1 cellular context compared by ENCODE assay signal in the genomic region with DNA sequence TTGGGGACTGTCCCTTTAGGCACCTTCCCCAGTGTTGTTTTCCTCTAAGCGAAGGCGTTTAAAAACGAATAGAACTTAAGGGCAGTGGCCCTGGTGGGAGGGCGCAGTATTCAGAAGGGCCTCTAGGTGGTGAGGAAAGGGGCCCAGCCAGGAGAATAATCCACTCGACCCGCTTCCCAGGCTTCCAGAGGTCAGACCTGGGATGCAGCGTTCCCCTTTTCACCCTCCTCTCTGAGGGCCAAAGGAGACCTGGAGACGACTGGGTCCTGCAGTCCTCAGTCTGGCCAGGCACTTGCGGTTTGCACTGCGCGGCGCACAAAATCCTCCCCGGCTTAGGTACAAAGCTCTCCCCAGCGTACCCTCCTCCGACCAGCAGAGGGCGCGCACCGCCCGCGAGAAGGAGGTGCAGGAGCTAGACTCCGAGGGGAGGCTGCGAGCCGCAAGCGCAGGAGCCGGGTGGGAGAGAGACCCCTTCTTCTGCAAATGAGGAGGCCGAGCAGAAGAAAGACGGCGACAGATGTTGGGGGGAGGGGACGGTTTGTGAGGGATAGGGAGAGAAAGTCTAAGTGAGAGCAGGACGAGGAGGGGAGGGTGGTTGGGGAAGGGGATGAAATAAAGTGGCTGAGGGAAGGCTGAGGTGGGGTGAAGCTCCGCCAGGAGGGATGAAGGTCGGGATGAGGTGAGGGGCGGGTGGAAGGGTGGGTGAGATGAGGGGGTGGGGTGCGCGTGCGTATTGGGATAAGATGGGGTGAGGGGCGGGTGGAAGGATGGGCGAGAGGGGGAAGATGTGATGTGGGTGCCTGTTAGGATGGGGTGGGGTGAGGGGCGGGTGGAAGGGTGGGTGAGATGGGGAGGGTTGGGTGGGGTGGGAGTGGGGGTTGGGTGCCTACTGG.
TF ChIP-seq lines count a peak whose summit lies in the region.

No MANE protein-coding gene starts in this region.

TF ChIP-seq in HepG2, 621 proteins besides CTCF, POLR2A, EP300 and RAD21 (continued from another document and continues in another):
- TF ChIP-seq, protein P1, sequence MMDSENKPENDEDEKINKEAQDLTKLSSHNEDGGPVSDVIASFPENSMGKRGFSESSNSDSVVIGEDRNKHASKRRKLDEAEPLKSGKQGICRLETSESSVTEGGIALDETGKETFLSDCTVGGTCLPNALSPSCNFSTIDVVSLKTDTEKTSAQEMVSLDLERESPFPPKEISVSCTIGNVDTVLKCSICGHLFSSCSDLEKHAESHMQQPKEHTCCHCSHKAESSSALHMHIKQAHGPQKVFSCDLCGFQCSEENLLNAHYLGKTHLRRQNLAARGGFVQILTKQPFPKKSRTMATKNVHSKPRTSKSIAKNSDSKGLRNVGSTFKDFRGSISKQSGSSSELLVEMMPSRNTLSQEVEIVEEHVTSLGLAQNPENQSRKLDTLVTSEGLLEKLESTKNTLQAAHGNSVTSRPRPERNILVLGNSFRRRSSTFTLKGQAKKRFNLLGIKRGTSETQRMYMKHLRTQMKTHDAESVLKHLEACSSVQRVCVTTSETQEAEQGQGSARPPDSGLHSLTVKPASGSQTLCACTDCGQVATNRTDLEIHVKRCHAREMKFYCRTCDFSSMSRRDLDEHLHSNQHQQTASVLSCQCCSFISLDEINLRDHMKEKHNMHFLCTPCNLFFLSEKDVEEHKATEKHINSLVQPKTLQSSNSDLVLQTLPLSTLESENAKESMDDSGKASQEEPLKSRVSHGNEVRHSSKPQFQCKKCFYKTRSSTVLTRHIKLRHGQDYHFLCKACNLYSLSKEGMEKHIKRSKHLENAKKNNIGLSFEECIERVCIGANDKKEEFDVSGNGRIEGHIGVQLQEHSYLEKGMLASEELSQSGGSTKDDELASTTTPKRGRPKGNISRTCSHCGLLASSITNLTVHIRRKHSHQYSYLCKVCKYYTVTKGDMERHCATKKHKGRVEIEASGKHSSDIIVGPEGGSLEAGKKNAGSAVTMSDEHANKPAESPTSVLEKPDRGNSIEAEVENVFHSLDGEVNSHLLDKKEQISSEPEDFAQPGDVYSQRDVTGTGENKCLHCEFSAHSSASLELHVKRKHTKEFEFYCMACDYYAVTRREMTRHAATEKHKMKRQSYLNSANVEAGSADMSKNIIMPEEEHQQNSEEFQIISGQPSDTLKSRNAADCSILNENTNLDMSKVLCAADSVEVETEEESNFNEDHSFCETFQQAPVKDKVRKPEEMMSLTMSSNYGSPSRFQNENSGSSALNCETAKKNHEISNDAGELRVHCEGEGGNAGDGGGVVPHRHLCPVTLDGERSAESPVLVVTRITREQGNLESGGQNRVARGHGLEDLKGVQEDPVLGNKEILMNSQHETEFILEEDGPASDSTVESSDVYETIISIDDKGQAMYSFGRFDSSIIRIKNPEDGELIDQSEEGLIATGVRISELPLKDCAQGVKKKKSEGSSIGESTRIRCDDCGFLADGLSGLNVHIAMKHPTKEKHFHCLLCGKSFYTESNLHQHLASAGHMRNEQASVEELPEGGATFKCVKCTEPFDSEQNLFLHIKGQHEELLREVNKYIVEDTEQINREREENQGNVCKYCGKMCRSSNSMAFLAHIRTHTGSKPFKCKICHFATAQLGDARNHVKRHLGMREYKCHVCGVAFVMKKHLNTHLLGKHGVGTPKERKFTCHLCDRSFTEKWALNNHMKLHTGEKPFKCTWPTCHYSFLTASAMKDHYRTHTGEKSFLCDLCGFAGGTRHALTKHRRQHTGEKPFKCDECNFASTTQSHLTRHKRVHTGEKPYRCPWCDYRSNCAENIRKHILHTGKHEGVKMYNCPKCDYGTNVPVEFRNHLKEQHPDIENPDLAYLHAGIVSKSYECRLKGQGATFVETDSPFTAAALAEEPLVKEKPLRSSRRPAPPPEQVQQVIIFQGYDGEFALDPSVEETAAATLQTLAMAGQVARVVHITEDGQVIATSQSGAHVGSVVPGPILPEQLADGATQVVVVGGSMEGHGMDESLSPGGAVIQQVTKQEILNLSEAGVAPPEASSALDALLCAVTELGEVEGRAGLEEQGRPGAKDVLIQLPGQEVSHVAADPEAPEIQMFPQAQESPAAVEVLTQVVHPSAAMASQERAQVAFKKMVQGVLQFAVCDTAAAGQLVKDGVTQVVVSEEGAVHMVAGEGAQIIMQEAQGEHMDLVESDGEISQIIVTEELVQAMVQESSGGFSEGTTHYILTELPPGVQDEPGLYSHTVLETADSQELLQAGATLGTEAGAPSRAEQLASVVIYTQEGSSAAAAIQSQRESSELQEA (CRISPR knock-in tag; IDR thresholded peaks at IDR 0.05; ENCODE audit: not compliant biosample characterization), result peak; percentile 70
- TF ChIP-seq ZNF660 (CRISPR knock-in tag; IDR thresholded peaks at IDR 0.05; ENCODE audit: borderline replicate concordance, low read depth), result no peak
- TF ChIP-seq ZIK1 (CRISPR knock-in tag; IDR thresholded peaks at IDR 0.05; ENCODE audit: borderline replicate concordance, low read depth), result no peak
- no peak for TF ChIP-seq HNRNPH1 (optimal IDR thresholded peaks at IDR 0.05; ENCODE audit: low read depth, low read length)
- peak; percentile 43; the same call in 1 of the 2 replicates for TF ChIP-seq FOXK1 (CRISPR knock-in tag; IDR thresholded peaks at IDR 0.05; ENCODE audit: borderline replicate concordance, low read depth)
- TF ChIP-seq, protein P2, sequence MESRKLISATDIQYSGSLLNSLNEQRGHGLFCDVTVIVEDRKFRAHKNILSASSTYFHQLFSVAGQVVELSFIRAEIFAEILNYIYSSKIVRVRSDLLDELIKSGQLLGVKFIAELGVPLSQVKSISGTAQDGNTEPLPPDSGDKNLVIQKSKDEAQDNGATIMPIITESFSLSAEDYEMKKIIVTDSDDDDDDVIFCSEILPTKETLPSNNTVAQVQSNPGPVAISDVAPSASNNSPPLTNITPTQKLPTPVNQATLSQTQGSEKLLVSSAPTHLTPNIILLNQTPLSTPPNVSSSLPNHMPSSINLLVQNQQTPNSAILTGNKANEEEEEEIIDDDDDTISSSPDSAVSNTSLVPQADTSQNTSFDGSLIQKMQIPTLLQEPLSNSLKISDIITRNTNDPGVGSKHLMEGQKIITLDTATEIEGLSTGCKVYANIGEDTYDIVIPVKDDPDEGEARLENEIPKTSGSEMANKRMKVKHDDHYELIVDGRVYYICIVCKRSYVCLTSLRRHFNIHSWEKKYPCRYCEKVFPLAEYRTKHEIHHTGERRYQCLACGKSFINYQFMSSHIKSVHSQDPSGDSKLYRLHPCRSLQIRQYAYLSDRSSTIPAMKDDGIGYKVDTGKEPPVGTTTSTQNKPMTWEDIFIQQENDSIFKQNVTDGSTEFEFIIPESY (CRISPR knock-in tag; IDR thresholded peaks at IDR 0.05), result peak; percentile 51; the same call in 1 of the 2 replicates
- peak; percentile 71; the same call in 1 of the 2 replicates for TF ChIP-seq ZNF891 (CRISPR knock-in tag; IDR thresholded peaks at IDR 0.05)
- peak; percentile 67 for TF ChIP-seq HDAC2 (CRISPR knock-in tag; IDR thresholded peaks at IDR 0.05)
- TF ChIP-seq, protein P3, sequence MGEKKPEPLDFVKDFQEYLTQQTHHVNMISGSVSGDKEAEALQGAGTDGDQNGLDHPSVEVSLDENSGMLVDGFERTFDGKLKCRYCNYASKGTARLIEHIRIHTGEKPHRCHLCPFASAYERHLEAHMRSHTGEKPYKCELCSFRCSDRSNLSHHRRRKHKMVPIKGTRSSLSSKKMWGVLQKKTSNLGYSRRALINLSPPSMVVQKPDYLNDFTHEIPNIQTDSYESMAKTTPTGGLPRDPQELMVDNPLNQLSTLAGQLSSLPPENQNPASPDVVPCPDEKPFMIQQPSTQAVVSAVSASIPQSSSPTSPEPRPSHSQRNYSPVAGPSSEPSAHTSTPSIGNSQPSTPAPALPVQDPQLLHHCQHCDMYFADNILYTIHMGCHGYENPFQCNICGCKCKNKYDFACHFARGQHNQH (CRISPR knock-in tag; IDR thresholded peaks at IDR 0.05), result peak; percentile 41; the same call in 1 of the 2 replicates
- TF ChIP-seq, protein P4, sequence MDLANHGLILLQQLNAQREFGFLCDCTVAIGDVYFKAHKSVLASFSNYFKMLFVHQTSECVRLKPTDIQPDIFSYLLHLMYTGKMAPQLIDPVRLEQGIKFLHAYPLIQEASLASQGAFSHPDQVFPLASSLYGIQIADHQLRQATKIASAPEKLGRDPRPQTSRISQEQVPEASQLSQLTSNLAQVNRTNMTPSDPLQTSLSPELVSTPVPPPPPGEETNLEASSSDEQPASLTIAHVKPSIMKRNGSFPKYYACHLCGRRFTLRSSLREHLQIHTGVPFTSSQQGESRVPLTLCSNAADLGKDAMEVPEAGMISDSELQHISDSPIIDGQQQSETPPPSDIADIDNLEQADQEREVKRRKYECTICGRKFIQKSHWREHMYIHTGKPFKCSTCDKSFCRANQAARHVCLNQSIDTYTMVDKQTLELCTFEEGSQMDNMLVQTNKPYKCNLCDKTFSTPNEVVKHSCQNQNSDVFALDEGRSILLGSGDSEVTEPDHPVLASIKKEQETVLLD (CRISPR knock-in tag; IDR thresholded peaks at IDR 0.05; ENCODE audit: low read depth), result no peak
- TF ChIP-seq ELF3 (CRISPR knock-in tag; IDR thresholded peaks at IDR 0.05), result peak; percentile 52
- TF ChIP-seq NCOA5 (CRISPR knock-in tag; IDR thresholded peaks at IDR 0.05), result no peak
- TF ChIP-seq, protein P5, sequence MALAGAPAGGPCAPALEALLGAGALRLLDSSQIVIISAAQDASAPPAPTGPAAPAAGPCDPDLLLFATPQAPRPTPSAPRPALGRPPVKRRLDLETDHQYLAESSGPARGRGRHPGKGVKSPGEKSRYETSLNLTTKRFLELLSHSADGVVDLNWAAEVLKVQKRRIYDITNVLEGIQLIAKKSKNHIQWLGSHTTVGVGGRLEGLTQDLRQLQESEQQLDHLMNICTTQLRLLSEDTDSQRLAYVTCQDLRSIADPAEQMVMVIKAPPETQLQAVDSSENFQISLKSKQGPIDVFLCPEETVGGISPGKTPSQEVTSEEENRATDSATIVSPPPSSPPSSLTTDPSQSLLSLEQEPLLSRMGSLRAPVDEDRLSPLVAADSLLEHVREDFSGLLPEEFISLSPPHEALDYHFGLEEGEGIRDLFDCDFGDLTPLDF (CRISPR knock-in tag; IDR thresholded peaks at IDR 0.05), result no peak
- no peak for TF ChIP-seq ZNF841 (CRISPR knock-in tag; IDR thresholded peaks at IDR 0.05; ENCODE audit: borderline replicate concordance)
- TF ChIP-seq, protein P6, sequence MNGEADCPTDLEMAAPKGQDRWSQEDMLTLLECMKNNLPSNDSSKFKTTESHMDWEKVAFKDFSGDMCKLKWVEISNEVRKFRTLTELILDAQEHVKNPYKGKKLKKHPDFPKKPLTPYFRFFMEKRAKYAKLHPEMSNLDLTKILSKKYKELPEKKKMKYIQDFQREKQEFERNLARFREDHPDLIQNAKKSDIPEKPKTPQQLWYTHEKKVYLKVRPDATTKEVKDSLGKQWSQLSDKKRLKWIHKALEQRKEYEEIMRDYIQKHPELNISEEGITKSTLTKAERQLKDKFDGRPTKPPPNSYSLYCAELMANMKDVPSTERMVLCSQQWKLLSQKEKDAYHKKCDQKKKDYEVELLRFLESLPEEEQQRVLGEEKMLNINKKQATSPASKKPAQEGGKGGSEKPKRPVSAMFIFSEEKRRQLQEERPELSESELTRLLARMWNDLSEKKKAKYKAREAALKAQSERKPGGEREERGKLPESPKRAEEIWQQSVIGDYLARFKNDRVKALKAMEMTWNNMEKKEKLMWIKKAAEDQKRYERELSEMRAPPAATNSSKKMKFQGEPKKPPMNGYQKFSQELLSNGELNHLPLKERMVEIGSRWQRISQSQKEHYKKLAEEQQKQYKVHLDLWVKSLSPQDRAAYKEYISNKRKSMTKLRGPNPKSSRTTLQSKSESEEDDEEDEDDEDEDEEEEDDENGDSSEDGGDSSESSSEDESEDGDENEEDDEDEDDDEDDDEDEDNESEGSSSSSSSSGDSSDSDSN (CRISPR knock-in tag; IDR thresholded peaks at IDR 0.05), result peak; percentile 57
- TF ChIP-seq, protein P7, sequence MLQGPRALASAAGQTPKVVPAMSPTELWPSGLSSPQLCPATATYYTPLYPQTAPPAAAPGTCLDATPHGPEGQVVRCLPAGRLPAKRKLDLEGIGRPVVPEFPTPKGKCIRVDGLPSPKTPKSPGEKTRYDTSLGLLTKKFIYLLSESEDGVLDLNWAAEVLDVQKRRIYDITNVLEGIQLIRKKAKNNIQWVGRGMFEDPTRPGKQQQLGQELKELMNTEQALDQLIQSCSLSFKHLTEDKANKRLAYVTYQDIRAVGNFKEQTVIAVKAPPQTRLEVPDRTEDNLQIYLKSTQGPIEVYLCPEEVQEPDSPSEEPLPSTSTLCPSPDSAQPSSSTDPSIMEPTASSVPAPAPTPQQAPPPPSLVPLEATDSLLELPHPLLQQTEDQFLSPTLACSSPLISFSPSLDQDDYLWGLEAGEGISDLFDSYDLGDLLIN (CRISPR knock-in tag; IDR thresholded peaks at IDR 0.05; ENCODE audit: borderline replicate concordance), result no peak
- peak; percentile 31; the same call in 1 of the 2 replicates for TF ChIP-seq SAP130 (CRISPR knock-in tag; IDR thresholded peaks at IDR 0.05; ENCODE audit: low read depth)
- no peak for TF ChIP-seq ZKSCAN5 (CRISPR knock-in tag; IDR thresholded peaks at IDR 0.05)
- TF ChIP-seq SNAI1 (CRISPR knock-in tag; IDR thresholded peaks at IDR 0.05; ENCODE audit: borderline replicate concordance), result no peak
- peak; percentile 45; the same call in 1 of the 2 replicates for TF ChIP-seq MYC (CRISPR knock-in tag; IDR thresholded peaks at IDR 0.05; ENCODE audit: borderline replicate concordance)
- TF ChIP-seq, protein P8, sequence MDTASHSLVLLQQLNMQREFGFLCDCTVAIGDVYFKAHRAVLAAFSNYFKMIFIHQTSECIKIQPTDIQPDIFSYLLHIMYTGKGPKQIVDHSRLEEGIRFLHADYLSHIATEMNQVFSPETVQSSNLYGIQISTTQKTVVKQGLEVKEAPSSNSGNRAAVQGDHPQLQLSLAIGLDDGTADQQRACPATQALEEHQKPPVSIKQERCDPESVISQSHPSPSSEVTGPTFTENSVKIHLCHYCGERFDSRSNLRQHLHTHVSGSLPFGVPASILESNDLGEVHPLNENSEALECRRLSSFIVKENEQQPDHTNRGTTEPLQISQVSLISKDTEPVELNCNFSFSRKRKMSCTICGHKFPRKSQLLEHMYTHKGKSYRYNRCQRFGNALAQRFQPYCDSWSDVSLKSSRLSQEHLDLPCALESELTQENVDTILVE (CRISPR knock-in tag; IDR thresholded peaks at IDR 0.05), result peak; percentile 34; the same call in 1 of the 2 replicates
- TF ChIP-seq ZNF205 (CRISPR knock-in tag; IDR thresholded peaks at IDR 0.05), result 0 out of 2 replicates have a peak, but pooled peaks have one; percentile 35
- TF ChIP-seq MTA1 (CRISPR knock-in tag; IDR thresholded peaks at IDR 0.05; ENCODE audit: borderline replicate concordance), result peak; percentile 43; the same call in 1 of the 2 replicates
- TF ChIP-seq HIVEP1 (CRISPR knock-in tag; IDR thresholded peaks at IDR 0.05), result peak; percentile 67; the same call in 1 of the 2 replicates
- TF ChIP-seq ZBTB7B (CRISPR knock-in tag; IDR thresholded peaks at IDR 0.05), result peak; percentile 65; the same call in 1 of the 2 replicates
- TF ChIP-seq, protein P9, sequence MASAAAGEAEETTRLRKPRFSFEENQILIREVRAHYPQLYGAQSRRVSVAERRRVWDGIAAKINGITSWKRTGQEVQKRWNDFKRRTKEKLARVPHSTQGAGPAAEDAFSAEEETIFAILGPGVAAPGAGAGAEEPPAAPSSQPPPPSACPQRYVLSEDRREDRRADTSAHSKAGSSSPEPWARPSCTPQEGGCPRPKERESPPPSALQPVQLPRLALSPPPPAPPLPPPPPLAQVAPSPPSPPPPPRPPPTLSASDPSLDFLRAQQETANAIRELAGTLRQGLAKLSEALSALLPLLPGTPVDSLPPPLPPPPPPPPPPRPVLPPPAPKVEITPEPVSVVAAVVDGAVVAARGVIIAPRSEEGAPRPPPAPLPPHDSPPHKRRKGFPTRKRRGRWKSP (CRISPR knock-in tag; IDR thresholded peaks at IDR 0.05), result peak; percentile 100
